18 cellular contexts compared by ENCODE assay signal in genomic region chr18:31227497-31228229, GRCh38.
DNase-seq lines count a peak whose midpoint lies in the region; ATAC-seq, FAIRE-seq and TF ChIP-seq lines count a peak whose summit lies in the region.
"Had no signal": no experiment of that assay in that cellular context is flagged by ENCODE, and none has a peak within 500 bp of the region (broad histone marks: within the 10 kb centered on the region; RNA-seq: fewer than 3 reads in every experiment).

No MANE protein-coding gene starts in this region.

- POLR2A ChIA-PET in Caco-2 (lab: Charles Lee), result no interaction called here

- TF ChIP-seq POLR2A in gastroesophageal sphincter (IDR thresholded peaks at IDR 0.05), result no peak

- no TSS peak for BruUV-seq in Caco-2 (replicated peaks; lab: Mats Ljungman, UMichigan)

- H4K20me1 ChIP-seq in astrocyte (ENCODE audit: insufficient read depth, low read length) (no peaks in the 10 kb centered on the region), neural progenitor cell (ENCODE audit: low read depth) (no peaks in the 10 kb centered on the region)

- CTCF ChIA-PET in Caco-2 (lab: Charles Lee), result no interaction called here

- H3K27ac Mint-ChIP-seq in Caco-2 (ENCODE audit: unreplicated experiment), result peak overlapping the region; percentile 62
- H3K27ac Mint-ChIP-seq in astrocyte (ENCODE audit: unreplicated experiment), result peak overlapping the region; percentile 47
- H3K27ac Mint-ChIP-seq in neural progenitor cell, result no peak overlapping the region

- no peak for FAIRE-seq in astrocyte (lab: Jason Lieb, UNC)
- FAIRE-seq: RCC 7860 had no signal

- DNase-seq in Caco-2, result no peak
- peak; percentile 71 for DNase-seq in astrocyte (ENCODE audit: low read depth)
- DNase-seq in right cardiac atrium, result no peak
- DNase-seq in neural progenitor cell (ENCODE audit: low spot score), result no peak
- no peak for DNase-seq in C1 segment of cervical spinal cord (lab: John Stamatoyannopoulos, UW)
- DNase-seq: 8988T; DMS 273 treated with DMSO at 0.1 percent for 48 hours; DND-41; NCI-H1092 treated with DMSO at 0.1 percent for 48 hours; NCI-H146; NCI-H2081; NK-92 treated with Interleukin-12 subunit alpha and Interleukin-12 subunit beta, amount 100 ng/mL, for 24 hours; SHP77 had no signal

- H3K4me2 ChIP-seq in astrocyte (ENCODE audit: low read length) (no peak overlapping the region), neural progenitor cell (no peak overlapping the region)

- H2AFZ ChIP-seq in astrocyte (ENCODE audit: low read depth, low read length) (no peak overlapping the region), neural progenitor cell (replicated peaks) (peak overlapping the region; percentile 57)

- H3K4me1 Mint-ChIP-seq in Caco-2 (ENCODE audit: low read depth, unreplicated experiment) (peaks cover 18% of the 10 kb centered on the region), astrocyte (ENCODE audit: low read depth, unreplicated experiment) (peaks cover 27% of the 10 kb centered on the region), neural progenitor cell (peaks cover 14% of the 10 kb centered on the region)

- H3F3A ChIP-seq in neural progenitor cell (ENCODE audit: low read depth), result no peaks in the 10 kb centered on the region

- WGBS in right cardiac atrium, result 54% methylated on average over 1 of the region's 1 CpG
- WGBS in gastroesophageal sphincter (ENCODE audit: low coverage in 1 of 2), 2 donors, result 45 to 100% methylated on average over 1 of the region's 1 CpG

- intact Hi-C loops in Caco-2 (cut with micrococcal nuclease; ENCODE audit: unreplicated experiment) (no loop called here), right cardiac atrium (cut with DNase I) (no loop called here)

- H3K9me3 Mint-ChIP-seq in Caco-2 (ENCODE audit: unreplicated experiment) (no peaks in the 10 kb centered on the region), astrocyte (ENCODE audit: unreplicated experiment) (peaks cover 2% of the 10 kb centered on the region), neural progenitor cell (peaks cover 4% of the 10 kb centered on the region)

- peak overlapping the region; percentile 2 for H3K4me3 Mint-ChIP-seq in Caco-2 (ENCODE audit: unreplicated experiment)
- no peak overlapping the region for H3K4me3 Mint-ChIP-seq in astrocyte (ENCODE audit: unreplicated experiment)
- no peak overlapping the region for H3K4me3 Mint-ChIP-seq in neural progenitor cell

- H3K27ac ChIP-seq in astrocyte (ENCODE audit: low read depth, low read length), result no peak overlapping the region
- H3K27ac ChIP-seq in right cardiac atrium (ENCODE audit: low read length), result peak overlapping the region; percentile 78
- H3K27ac ChIP-seq in neural progenitor cell, result no peak overlapping the region
- H3K27ac ChIP-seq in gastroesophageal sphincter, result no peak overlapping the region
- H3K27ac ChIP-seq: SK-N-MC had no signal

- H3K27me3 ChIP-seq in Caco-2 (replicated peaks; ENCODE audit: control insufficient read depth, insufficient read depth, low read length) (no peaks in the 10 kb centered on the region), astrocyte (ENCODE audit: insufficient read depth, low read length) (no peaks in the 10 kb centered on the region), right cardiac atrium (ENCODE audit: control insufficient read depth, insufficient read depth) (no peaks in the 10 kb centered on the region), neural progenitor cell (no peaks in the 10 kb centered on the region), gastroesophageal sphincter (no peaks in the 10 kb centered on the region)

- H3K4me1 ChIP-seq in Caco-2, result peaks cover 9% of the 10 kb centered on the region
- peaks cover 14% of the 10 kb centered on the region for H3K4me1 ChIP-seq in astrocyte (ENCODE audit: insufficient read depth, low read length)
- peaks cover 2% of the 10 kb centered on the region for H3K4me1 ChIP-seq in right cardiac atrium (ENCODE audit: control insufficient read depth, insufficient read depth, low read length)
- H3K4me1 ChIP-seq in neural progenitor cell, result peaks cover 15% of the 10 kb centered on the region
- H3K4me1 ChIP-seq in gastroesophageal sphincter, result no peaks in the 10 kb centered on the region

- H3K9ac ChIP-seq in astrocyte (ENCODE audit: low read length), result no peak overlapping the region
- no peak overlapping the region for H3K9ac ChIP-seq in neural progenitor cell

- TF ChIP-seq CTCF in Caco-2 (IDR thresholded peaks at IDR 0.05; ENCODE audit: insufficient read depth in 1 of 2, low read depth in 1 of 2, low read length in 1 of 2, severe bottlenecking in 1 of 2, unreplicated experiment in 1 of 2) (no peak), astrocyte (IDR thresholded peaks at IDR 0.05; ENCODE audit: insufficient read depth, low read depth, low read length) (no peak), neural progenitor cell (IDR thresholded peaks at IDR 0.05) (no peak), gastroesophageal sphincter (IDR thresholded peaks at IDR 0.05) (no peak)

- H3K36me3 Mint-ChIP-seq in Caco-2 (ENCODE audit: insufficient read depth, unreplicated experiment) (no peaks in the 10 kb centered on the region), astrocyte (ENCODE audit: low read depth, unreplicated experiment) (no peaks in the 10 kb centered on the region), neural progenitor cell (no peaks in the 10 kb centered on the region)

- H3K27me3 Mint-ChIP-seq in Caco-2 (ENCODE audit: insufficient read depth, unreplicated experiment) (no peaks in the 10 kb centered on the region), astrocyte (ENCODE audit: low read depth, unreplicated experiment) (no peaks in the 10 kb centered on the region), neural progenitor cell (ENCODE audit: insufficient read depth, low read depth) (no peaks in the 10 kb centered on the region)

- H3K36me3 ChIP-seq in Caco-2 (ENCODE audit: control insufficient read depth, insufficient read depth, low read length) (no peaks in the 10 kb centered on the region), astrocyte (ENCODE audit: insufficient read depth, low read length) (no peaks in the 10 kb centered on the region), neural progenitor cell (no peaks in the 10 kb centered on the region), gastroesophageal sphincter (no peaks in the 10 kb centered on the region)

- ATAC-seq in right cardiac atrium (peak; percentile 42 to 53), GM18858 (IDR thresholded peaks at IDR 0.05; ENCODE audit: unreplicated experiment) (no peak), gastroesophageal sphincter (no peak), HG03442 (IDR thresholded peaks at IDR 0.05; ENCODE audit: unreplicated experiment) (no peak)

- no peak overlapping the region for H3K4me3 ChIP-seq in Caco-2 (ENCODE audit: low read depth, low read length)
- no peak overlapping the region for H3K4me3 ChIP-seq in astrocyte (ENCODE audit: insufficient read depth, low read depth, low read length)
- H3K4me3 ChIP-seq in right cardiac atrium (ENCODE audit: low read length), result peak overlapping the region; percentile 67
- no peak overlapping the region for H3K4me3 ChIP-seq in neural progenitor cell
- no peak overlapping the region for H3K4me3 ChIP-seq in gastroesophageal sphincter
- H3K4me3 ChIP-seq: SK-N-MC had no signal

- no peaks in the 10 kb centered on the region for H3K79me2 ChIP-seq in astrocyte (ENCODE audit: insufficient read depth, low read length)
- H3K79me2 ChIP-seq in neural progenitor cell (ENCODE audit: low read depth), result no peaks in the 10 kb centered on the region

- no peak for TF ChIP-seq EP300 in gastroesophageal sphincter (IDR thresholded peaks at IDR 0.05)

- H3K9me3 ChIP-seq in Caco-2 (no peaks in the 10 kb centered on the region), astrocyte (ENCODE audit: insufficient read depth, low read depth, low read length) (no peaks in the 10 kb centered on the region), right cardiac atrium (ENCODE audit: control insufficient read depth, low read length) (no peaks in the 10 kb centered on the region), neural progenitor cell (ENCODE audit: low read depth) (no peaks in the 10 kb centered on the region), gastroesophageal sphincter (no peaks in the 10 kb centered on the region)

Comparison
In these comparisons a context has a peak if more than half of its experiments do, and no peak if none do; other contexts are left out.
1. ATAC-seq: peak in right cardiac atrium (2 of 2); none in GM18858 (single experiment), gastroesophageal sphincter (single experiment) and HG03442 (single experiment).